1 cellular context compared by ENCODE assay signal in the genomic region with DNA sequence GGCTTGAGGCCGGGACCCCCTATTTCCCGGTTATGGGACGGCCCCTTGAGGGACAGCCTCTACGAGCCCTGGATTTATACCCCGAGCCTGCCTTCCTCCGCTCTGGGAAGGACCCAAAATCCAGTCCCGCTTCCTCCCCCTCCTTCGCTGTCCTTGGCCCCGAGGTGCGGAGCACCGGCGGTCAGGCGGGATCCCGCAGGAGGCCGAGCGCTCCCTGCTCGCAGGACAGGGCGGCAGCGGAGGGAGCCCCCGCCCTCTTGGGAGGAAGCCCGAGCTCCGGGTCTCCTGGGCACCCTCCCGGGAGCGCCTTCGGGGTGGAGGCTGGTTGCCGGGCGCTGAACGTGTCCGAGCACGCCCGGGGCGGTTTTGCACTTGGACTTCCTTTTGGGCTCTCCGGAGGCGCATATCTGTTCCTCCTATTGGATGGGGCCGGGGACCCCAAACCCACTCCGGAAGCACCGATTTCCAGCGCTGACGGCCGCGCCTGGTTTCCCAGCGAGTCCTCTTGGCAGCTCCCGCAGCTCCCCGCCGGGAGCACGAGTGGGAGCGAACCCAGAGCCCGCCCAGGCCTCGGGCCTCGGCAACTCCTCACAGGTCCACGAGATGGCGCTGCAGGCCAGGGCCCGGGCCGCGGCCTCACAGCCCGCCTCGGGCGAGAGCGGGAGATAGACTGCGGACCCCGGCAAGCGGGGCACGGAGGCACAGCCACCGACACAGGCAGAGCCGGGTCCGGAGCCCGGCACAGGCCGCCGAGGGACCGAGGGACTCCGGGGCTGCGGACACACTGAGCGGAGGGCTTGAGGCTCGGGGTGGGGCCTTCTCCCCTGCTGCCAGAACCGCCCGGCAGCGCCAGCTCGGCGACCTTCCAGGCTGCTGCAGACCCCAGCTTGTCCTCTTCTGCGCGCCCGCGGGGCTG.
TF ChIP-seq lines count a peak whose summit lies in the region.

No MANE protein-coding gene starts in this region.

TF ChIP-seq in GM12878, 131 proteins besides CTCF, POLR2A, EP300 and RAD21 (continues in another document):
- TF ChIP-seq STAT1 (conservative IDR thresholded peaks at IDR 0.05) (no peak), BCL11A (IDR thresholded peaks at IDR 0.05; ENCODE audit: low read depth, low read length) (no peak), MXI1 (IDR thresholded peaks at IDR 0.05; ENCODE audit: low read depth, low read length) (0 out of 2 replicates have a peak, but pooled peaks have one; percentile 36), FOS (IDR thresholded peaks at IDR 0.05; ENCODE audit: borderline replicate concordance, extremely low read depth, insufficient read length) (no peak), EED (IDR thresholded peaks at IDR 0.05; ENCODE audit: low read depth) (no peak), FOXM1 (IDR thresholded peaks at IDR 0.05; ENCODE audit: low read depth, low read length) (no peak), SMARCA5 (IDR thresholded peaks at IDR 0.05) (peak; percentile 66; the same call in 1 of the 2 replicates), MYB (IDR thresholded peaks at IDR 0.05; ENCODE audit: borderline replicate concordance, low read depth, low read length) (no peak), YY1 (IDR thresholded peaks at IDR 0.05; ENCODE audit: low read depth, low read length) (peak; percentile 66), LARP7 (IDR thresholded peaks at IDR 0.05) (no peak; the same call in 1 of the 2 replicates), GATAD2B (conservative IDR thresholded peaks at IDR 0.05; ENCODE audit: low read depth) (no peak; the same call in 1 of the 2 replicates), BACH1 (IDR thresholded peaks at IDR 0.05; ENCODE audit: borderline replicate concordance) (peak; percentile 59; the same call in 1 of the 2 replicates), IKZF1 (conservative IDR thresholded peaks at IDR 0.05) (peak; percentile 71), RB1 (IDR thresholded peaks at IDR 0.05; ENCODE audit: borderline replicate concordance) (peak; percentile 89), SUPT20H (IDR thresholded peaks at IDR 0.05; ENCODE audit: borderline replicate concordance, control insufficient read depth, low read depth, low read length) (no peak)
- TF ChIP-seq, protein P1, sequence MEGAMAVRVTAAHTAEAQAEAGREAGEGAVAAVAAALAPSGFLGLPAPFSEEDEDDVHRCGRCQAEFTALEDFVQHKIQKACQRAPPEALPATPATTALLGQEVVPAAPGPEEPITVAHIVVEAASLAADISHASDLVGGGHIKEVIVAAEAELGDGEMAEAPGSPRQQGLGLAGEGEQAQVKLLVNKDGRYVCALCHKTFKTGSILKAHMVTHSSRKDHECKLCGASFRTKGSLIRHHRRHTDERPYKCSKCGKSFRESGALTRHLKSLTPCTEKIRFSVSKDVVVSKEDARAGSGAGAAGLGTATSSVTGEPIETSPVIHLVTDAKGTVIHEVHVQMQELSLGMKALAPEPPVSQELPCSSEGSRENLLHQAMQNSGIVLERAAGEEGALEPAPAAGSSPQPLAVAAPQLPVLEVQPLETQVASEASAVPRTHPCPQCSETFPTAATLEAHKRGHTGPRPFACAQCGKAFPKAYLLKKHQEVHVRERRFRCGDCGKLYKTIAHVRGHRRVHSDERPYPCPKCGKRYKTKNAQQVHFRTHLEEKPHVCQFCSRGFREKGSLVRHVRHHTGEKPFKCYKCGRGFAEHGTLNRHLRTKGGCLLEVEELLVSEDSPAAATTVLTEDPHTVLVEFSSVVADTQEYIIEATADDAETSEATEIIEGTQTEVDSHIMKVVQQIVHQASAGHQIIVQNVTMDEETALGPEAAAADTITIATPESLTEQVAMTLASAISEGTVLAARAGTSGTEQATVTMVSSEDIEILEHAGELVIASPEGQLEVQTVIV (IDR thresholded peaks at IDR 0.05; ENCODE audit: borderline replicate concordance, partially characterized antibody): no peak
- TF ChIP-seq, protein P2, sequence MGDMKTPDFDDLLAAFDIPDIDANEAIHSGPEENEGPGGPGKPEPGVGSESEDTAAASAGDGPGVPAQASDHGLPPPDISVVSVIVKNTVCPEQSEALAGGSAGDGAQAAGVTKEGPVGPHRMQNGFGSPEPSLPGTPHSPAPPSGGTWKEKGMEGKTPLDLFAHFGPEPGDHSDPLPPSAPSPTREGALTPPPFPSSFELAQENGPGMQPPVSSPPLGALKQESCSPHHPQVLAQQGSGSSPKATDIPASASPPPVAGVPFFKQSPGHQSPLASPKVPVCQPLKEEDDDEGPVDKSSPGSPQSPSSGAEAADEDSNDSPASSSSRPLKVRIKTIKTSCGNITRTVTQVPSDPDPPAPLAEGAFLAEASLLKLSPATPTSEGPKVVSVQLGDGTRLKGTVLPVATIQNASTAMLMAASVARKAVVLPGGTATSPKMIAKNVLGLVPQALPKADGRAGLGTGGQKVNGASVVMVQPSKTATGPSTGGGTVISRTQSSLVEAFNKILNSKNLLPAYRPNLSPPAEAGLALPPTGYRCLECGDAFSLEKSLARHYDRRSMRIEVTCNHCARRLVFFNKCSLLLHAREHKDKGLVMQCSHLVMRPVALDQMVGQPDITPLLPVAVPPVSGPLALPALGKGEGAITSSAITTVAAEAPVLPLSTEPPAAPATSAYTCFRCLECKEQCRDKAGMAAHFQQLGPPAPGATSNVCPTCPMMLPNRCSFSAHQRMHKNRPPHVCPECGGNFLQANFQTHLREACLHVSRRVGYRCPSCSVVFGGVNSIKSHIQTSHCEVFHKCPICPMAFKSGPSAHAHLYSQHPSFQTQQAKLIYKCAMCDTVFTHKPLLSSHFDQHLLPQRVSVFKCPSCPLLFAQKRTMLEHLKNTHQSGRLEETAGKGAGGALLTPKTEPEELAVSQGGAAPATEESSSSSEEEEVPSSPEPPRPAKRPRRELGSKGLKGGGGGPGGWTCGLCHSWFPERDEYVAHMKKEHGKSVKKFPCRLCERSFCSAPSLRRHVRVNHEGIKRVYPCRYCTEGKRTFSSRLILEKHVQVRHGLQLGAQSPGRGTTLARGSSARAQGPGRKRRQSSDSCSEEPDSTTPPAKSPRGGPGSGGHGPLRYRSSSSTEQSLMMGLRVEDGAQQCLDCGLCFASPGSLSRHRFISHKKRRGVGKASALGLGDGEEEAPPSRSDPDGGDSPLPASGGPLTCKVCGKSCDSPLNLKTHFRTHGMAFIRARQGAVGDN (IDR thresholded peaks at IDR 0.05): no peak
- TF ChIP-seq, protein P3, sequence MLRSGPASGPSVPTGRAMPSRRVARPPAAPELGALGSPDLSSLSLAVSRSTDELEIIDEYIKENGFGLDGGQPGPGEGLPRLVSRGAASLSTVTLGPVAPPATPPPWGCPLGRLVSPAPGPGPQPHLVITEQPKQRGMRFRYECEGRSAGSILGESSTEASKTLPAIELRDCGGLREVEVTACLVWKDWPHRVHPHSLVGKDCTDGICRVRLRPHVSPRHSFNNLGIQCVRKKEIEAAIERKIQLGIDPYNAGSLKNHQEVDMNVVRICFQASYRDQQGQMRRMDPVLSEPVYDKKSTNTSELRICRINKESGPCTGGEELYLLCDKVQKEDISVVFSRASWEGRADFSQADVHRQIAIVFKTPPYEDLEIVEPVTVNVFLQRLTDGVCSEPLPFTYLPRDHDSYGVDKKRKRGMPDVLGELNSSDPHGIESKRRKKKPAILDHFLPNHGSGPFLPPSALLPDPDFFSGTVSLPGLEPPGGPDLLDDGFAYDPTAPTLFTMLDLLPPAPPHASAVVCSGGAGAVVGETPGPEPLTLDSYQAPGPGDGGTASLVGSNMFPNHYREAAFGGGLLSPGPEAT (IDR thresholded peaks at IDR 0.05; ENCODE audit: low read depth): no peak
- TF ChIP-seq, protein P4, sequence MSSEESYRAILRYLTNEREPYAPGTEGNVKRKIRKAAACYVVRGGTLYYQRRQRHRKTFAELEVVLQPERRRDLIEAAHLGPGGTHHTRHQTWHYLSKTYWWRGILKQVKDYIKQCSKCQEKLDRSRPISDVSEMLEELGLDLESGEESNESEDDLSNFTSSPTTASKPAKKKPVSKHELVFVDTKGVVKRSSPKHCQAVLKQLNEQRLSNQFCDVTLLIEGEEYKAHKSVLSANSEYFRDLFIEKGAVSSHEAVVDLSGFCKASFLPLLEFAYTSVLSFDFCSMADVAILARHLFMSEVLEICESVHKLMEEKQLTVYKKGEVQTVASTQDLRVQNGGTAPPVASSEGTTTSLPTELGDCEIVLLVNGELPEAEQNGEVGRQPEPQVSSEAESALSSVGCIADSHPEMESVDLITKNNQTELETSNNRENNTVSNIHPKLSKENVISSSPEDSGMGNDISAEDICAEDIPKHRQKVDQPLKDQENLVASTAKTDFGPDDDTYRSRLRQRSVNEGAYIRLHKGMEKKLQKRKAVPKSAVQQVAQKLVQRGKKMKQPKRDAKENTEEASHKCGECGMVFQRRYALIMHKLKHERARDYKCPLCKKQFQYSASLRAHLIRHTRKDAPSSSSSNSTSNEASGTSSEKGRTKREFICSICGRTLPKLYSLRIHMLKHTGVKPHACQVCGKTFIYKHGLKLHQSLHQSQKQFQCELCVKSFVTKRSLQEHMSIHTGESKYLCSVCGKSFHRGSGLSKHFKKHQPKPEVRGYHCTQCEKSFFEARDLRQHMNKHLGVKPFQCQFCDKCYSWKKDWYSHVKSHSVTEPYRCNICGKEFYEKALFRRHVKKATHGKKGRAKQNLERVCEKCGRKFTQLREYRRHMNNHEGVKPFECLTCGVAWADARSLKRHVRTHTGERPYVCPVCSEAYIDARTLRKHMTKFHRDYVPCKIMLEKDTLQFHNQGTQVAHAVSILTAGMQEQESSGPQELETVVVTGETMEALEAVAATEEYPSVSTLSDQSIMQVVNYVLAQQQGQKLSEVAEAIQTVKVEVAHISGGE (CRISPR knock-in tag; IDR thresholded peaks at IDR 0.05): no peak
- TF ChIP-seq, protein P5, sequence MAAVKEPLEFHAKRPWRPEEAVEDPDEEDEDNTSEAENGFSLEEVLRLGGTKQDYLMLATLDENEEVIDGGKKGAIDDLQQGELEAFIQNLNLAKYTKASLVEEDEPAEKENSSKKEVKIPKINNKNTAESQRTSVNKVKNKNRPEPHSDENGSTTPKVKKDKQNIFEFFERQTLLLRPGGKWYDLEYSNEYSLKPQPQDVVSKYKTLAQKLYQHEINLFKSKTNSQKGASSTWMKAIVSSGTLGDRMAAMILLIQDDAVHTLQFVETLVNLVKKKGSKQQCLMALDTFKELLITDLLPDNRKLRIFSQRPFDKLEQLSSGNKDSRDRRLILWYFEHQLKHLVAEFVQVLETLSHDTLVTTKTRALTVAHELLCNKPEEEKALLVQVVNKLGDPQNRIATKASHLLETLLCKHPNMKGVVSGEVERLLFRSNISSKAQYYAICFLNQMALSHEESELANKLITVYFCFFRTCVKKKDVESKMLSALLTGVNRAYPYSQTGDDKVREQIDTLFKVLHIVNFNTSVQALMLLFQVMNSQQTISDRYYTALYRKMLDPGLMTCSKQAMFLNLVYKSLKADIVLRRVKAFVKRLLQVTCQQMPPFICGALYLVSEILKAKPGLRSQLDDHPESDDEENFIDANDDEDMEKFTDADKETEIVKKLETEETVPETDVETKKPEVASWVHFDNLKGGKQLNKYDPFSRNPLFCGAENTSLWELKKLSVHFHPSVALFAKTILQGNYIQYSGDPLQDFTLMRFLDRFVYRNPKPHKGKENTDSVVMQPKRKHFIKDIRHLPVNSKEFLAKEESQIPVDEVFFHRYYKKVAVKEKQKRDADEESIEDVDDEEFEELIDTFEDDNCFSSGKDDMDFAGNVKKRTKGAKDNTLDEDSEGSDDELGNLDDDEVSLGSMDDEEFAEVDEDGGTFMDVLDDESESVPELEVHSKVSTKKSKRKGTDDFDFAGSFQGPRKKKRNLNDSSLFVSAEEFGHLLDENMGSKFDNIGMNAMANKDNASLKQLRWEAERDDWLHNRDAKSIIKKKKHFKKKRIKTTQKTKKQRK (IDR thresholded peaks at IDR 0.05; ENCODE audit: low read depth, low read length): no peak
- TF ChIP-seq, protein P6, sequence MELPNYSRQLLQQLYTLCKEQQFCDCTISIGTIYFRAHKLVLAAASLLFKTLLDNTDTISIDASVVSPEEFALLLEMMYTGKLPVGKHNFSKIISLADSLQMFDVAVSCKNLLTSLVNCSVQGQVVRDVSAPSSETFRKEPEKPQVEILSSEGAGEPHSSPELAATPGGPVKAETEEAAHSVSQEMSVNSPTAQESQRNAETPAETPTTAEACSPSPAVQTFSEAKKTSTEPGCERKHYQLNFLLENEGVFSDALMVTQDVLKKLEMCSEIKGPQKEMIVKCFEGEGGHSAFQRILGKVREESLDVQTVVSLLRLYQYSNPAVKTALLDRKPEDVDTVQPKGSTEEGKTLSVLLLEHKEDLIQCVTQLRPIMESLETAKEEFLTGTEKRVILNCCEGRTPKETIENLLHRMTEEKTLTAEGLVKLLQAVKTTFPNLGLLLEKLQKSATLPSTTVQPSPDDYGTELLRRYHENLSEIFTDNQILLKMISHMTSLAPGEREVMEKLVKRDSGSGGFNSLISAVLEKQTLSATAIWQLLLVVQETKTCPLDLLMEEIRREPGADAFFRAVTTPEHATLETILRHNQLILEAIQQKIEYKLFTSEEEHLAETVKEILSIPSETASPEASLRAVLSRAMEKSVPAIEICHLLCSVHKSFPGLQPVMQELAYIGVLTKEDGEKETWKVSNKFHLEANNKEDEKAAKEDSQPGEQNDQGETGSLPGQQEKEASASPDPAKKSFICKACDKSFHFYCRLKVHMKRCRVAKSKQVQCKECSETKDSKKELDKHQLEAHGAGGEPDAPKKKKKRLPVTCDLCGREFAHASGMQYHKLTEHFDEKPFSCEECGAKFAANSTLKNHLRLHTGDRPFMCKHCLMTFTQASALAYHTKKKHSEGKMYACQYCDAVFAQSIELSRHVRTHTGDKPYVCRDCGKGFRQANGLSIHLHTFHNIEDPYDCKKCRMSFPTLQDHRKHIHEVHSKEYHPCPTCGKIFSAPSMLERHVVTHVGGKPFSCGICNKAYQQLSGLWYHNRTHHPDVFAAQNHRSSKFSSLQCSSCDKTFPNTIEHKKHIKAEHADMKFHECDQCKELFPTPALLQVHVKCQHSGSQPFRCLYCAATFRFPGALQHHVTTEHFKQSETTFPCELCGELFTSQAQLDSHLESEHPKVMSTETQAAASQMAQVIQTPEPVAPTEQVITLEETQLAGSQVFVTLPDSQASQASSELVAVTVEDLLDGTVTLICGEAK (IDR thresholded peaks at IDR 0.05; ENCODE audit: borderline replicate concordance): no peak
- TF ChIP-seq, protein P7, sequence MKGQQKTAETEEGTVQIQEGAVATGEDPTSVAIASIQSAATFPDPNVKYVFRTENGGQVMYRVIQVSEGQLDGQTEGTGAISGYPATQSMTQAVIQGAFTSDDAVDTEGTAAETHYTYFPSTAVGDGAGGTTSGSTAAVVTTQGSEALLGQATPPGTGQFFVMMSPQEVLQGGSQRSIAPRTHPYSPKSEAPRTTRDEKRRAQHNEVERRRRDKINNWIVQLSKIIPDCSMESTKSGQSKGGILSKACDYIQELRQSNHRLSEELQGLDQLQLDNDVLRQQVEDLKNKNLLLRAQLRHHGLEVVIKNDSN (IDR thresholded peaks at IDR 0.05; ENCODE audit: borderline replicate concordance, extremely low read length, insufficient read depth, low read depth, low read length): no peak
- TF ChIP-seq, protein P8, sequence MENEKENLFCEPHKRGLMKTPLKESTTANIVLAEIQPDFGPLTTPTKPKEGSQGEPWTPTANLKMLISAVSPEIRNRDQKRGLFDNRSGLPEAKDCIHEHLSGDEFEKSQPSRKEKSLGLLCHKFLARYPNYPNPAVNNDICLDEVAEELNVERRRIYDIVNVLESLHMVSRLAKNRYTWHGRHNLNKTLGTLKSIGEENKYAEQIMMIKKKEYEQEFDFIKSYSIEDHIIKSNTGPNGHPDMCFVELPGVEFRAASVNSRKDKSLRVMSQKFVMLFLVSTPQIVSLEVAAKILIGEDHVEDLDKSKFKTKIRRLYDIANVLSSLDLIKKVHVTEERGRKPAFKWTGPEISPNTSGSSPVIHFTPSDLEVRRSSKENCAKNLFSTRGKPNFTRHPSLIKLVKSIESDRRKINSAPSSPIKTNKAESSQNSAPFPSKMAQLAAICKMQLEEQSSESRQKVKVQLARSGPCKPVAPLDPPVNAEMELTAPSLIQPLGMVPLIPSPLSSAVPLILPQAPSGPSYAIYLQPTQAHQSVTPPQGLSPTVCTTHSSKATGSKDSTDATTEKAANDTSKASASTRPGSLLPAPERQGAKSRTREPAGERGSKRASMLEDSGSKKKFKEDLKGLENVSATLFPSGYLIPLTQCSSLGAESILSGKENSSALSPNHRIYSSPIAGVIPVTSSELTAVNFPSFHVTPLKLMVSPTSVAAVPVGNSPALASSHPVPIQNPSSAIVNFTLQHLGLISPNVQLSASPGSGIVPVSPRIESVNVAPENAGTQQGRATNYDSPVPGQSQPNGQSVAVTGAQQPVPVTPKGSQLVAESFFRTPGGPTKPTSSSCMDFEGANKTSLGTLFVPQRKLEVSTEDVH (IDR thresholded peaks at IDR 0.05; ENCODE audit: low read depth, partially characterized antibody): no peak
